11 cellular contexts compared by ENCODE assay signal in the genomic region with DNA sequence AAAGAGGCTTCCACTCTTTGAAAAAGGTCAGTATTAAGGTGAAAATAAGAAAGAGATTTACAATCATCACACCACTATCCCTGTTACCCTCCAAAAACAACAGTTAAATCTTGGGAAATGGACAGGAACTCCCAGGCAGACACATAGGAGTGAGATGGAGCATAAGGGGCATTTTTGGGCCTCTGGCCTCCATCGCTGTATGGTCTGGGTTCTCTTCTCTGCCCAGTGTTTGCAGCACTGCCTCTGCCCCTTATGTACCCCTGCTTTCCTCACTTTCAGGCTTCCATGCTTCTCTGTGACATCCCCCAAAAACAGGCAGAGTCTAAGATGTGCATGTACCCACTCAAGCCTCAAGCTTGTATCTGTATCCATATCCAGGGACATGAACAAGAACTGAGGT. TPM values are rescaled to one million over a fixed set of nuclear protein-coding genes. Genes with fewer than 3 reads are reported as not detected.
DNase-seq lines count a peak whose midpoint lies in the region; ATAC-seq and TF ChIP-seq lines count a peak whose summit lies in the region.
"Had no signal": no experiment of that assay in that cellular context is flagged by ENCODE, and none has a peak within 500 bp of the region (broad histone marks: within the 10 kb centered on the region; RNA-seq: fewer than 3 reads in every experiment).

No MANE protein-coding gene starts in this region.

- intact Hi-C loops in CD4-positive, alpha-beta T cell (cut with DNase I, micrococcal nuclease): no loop called here

- POLR2A ChIA-PET in CD4-positive, alpha-beta T cell (lab: Charles Lee): no interaction called here

- ATAC-seq in CD4-positive, alpha-beta T cell (ENCODE audit: poor library complexity): no peak
- no peak for ATAC-seq in effector memory CD8-positive, alpha-beta T cell (replicated peaks)
- no peak for ATAC-seq in HG02642 (IDR thresholded peaks at IDR 0.05; ENCODE audit: poor library complexity, unreplicated experiment)

- H3K27ac Mint-ChIP-seq in CD4-positive, alpha-beta T cell: no peak overlapping the region
- no peak overlapping the region for H3K27ac Mint-ChIP-seq in effector memory CD8-positive, alpha-beta T cell
- H3K27ac Mint-ChIP-seq in nephron progenitor cell: peak overlapping the region; percentile 100

- H3K4me3 Mint-ChIP-seq in CD4-positive, alpha-beta T cell: peak overlapping the region; percentile 91
- peak overlapping the region; percentile 87 to 91 for H3K4me3 Mint-ChIP-seq in effector memory CD8-positive, alpha-beta T cell
- H3K4me3 Mint-ChIP-seq in nephron progenitor cell: peak overlapping the region; percentile 99

- H3K9me3 Mint-ChIP-seq in CD4-positive, alpha-beta T cell: no peaks in the 10 kb centered on the region
- no peaks in the 10 kb centered on the region for H3K9me3 Mint-ChIP-seq in effector memory CD8-positive, alpha-beta T cell
- no peaks in the 10 kb centered on the region for H3K9me3 Mint-ChIP-seq in nephron progenitor cell

- peak overlapping the region; percentile 77 for H3K27ac ChIP-seq in CD4-positive, alpha-beta T cell (ENCODE audit: low read depth, low read length)
- H3K27ac ChIP-seq: KMS-11 had no signal

- DNase-seq in CD4-positive, alpha-beta T cell: no peak
- DNase-seq in OCI-M1 (lab: John Stamatoyannopoulos, UW) (peak; percentile 44), nephron progenitor cell (no peak), glomerular visceral epithelial cell (ENCODE audit: extremely low spot score) (no peak), NOMO-1 (lab: John Stamatoyannopoulos, UW; ENCODE audit: unreplicated experiment in 2 of 2) (no peak), NCI-H524 (lab: John Stamatoyannopoulos, UW) (no peak)
- no peak for DNase-seq in effector memory CD8-positive, alpha-beta T cell
- DNase-seq: stimulated activated CD4-positive, alpha-beta T cell treated with anti-CD3 and anti-CD28 coated beads, Interleukin-4, amount 100 ng/mL, for 4 hours had no signal

- H3K36me3 Mint-ChIP-seq in CD4-positive, alpha-beta T cell (ENCODE audit: low read depth): no peaks in the 10 kb centered on the region
- peaks cover 9% of the 10 kb centered on the region for H3K36me3 Mint-ChIP-seq in effector memory CD8-positive, alpha-beta T cell (ENCODE audit: insufficient read depth)
- peaks cover 45% of the 10 kb centered on the region for H3K36me3 Mint-ChIP-seq in nephron progenitor cell (ENCODE audit: low read depth)

- no peaks in the 10 kb centered on the region for H3K9me3 ChIP-seq in CD4-positive, alpha-beta T cell (ENCODE audit: control insufficient read depth, low read length)

- H3K27me3 ChIP-seq in CD4-positive, alpha-beta T cell (ENCODE audit: control insufficient read depth, insufficient read depth, low read length): no peaks in the 10 kb centered on the region

- TF ChIP-seq CTCF in CD4-positive, alpha-beta T cell (IDR thresholded peaks at IDR 0.05): no peak
- TF ChIP-seq CTCF in nephron progenitor cell (IDR thresholded peaks at IDR 0.05): no peak

- H3K27me3 Mint-ChIP-seq in CD4-positive, alpha-beta T cell: peaks cover 63% of the 10 kb centered on the region
- peaks cover 38 to 39% of the 10 kb centered on the region in 2 donors for H3K27me3 Mint-ChIP-seq in effector memory CD8-positive, alpha-beta T cell
- H3K27me3 Mint-ChIP-seq in nephron progenitor cell (ENCODE audit: low read depth, poor library complexity): peaks cover 6% of the 10 kb centered on the region

- H3K4me1 Mint-ChIP-seq in CD4-positive, alpha-beta T cell (ENCODE audit: low read depth): peaks cover 53% of the 10 kb centered on the region
- H3K4me1 Mint-ChIP-seq in effector memory CD8-positive, alpha-beta T cell (ENCODE audit: low read depth in 2 of 2): peaks cover 20 to 21% of the 10 kb centered on the region in 2 donors
- H3K4me1 Mint-ChIP-seq in nephron progenitor cell: peaks cover 70% of the 10 kb centered on the region

- CTCF ChIA-PET in CD4-positive, alpha-beta T cell (lab: Charles Lee): no interaction called here

RNA-seq across cellular contexts. Expression of gene HOXB2, which starts 0.6 kb away (rescaled TPM):
- 1 to 10 TPM; 4.8 to 4.9 TPM for total RNA-seq in CD4-positive, alpha-beta T cell

RNA-seq across cellular contexts. Expression of gene HOXB1, which starts 14.7 kb away (rescaled TPM):
- total RNA-seq in CD4-positive, alpha-beta T cell: not detected
- total RNA-seq: lung microvascular endothelial cell had no signal

RNA-seq across cellular contexts. Expression of gene HOXB4, which starts 32.6 kb away (rescaled TPM):
- total RNA-seq in CD4-positive, alpha-beta T cell: under 1 TPM; 0.16 to 0.17 TPM

RNA-seq across cellular contexts. Expression of gene HOXB3, which starts 44.5 kb away (rescaled TPM):
- total RNA-seq in CD4-positive, alpha-beta T cell: under 1 TPM; 0.25 to 0.36 TPM

RNA-seq across cellular contexts. Expression of gene HOXB5, which starts 48.0 kb away (rescaled TPM):
- total RNA-seq in CD4-positive, alpha-beta T cell: not detected
- total RNA-seq: lung microvascular endothelial cell had no signal
